In genomic region chr10:45672201-45673073, GRCh38 we compare ENCODE assay signal across 8 cellular contexts. TPM values are rescaled to one million over a fixed set of nuclear protein-coding genes. Genes with fewer than 3 reads are reported as not detected.
DNase-seq lines count a peak whose midpoint lies in the region; ATAC-seq, FAIRE-seq and TF ChIP-seq lines count a peak whose summit lies in the region.

Gene ZFAND4 (minus strand): TSS chr10:45672772. CDS start chr10:45663725, 9,047 bp downstream.

- H3K36me3 ChIP-seq in BLaER1 treated with 17β-estradiol and CSF1 and Interleukin-3, amounts not matched to agents 10 nM and 100 nM: no peaks in the 10 kb centered on the region

- H3K27ac ChIP-seq in BLaER1 treated with 17β-estradiol and CSF1 and Interleukin-3, amounts not matched to agents 10 nM and 100 nM: peak within 1 kb of the TSS; percentile 63 to 86 (median 80)

- intact Hi-C loops in lower leg skin (cut with DNase I; ENCODE audit: low total_unique reads): no loop called here

- peak within 1 kb of the TSS; percentile 61 to 80 (median 70) for H3K4me3 ChIP-seq in BLaER1 treated with 17β-estradiol and CSF1 and Interleukin-3, amounts not matched to agents 10 nM and 100 nM
- H3K4me3 ChIP-seq in lower leg skin (ENCODE audit: low read depth, poor library complexity, severe bottlenecking): peak within 1 kb of the TSS; percentile 66

- 1 to 2% methylated on average over 22 to 42 of the region's 95 CpGs for WGBS in lower leg skin, 2 donors

- no peaks in the 10 kb centered on the region for H4K20me1 ChIP-seq in BLaER1 treated with 17β-estradiol and CSF1 and Interleukin-3, amounts not matched to agents 10 nM and 100 nM

- peak; percentile 96 for ATAC-seq in HG03457 (IDR thresholded peaks at IDR 0.05; ENCODE audit: unreplicated experiment)

- no peak for TF ChIP-seq POLR2A in lower leg skin (IDR thresholded peaks at IDR 0.05)

- peak within 1 kb of the TSS; percentile 76 to 94 (median 84) for H3K4me2 ChIP-seq in BLaER1 treated with 17β-estradiol and CSF1 and Interleukin-3, amounts not matched to agents 10 nM and 100 nM

- no peak for TF ChIP-seq CTCF in lower leg skin (IDR thresholded peaks at IDR 0.05)

- peak; percentile 93 for FAIRE-seq in GM19239 (lab: Jason Lieb, UNC)

- H3K9ac ChIP-seq in BLaER1 treated with 17β-estradiol and CSF1 and Interleukin-3, amounts not matched to agents 10 nM and 100 nM: peak within 1 kb of the TSS; percentile 70 to 86 (median 81)

- peaks cover 0 to 15% (median 6%) of the 10 kb centered on the region in 11 experiments; a peak in 11 of 22 replicates for H3K9me3 ChIP-seq in BLaER1 treated with 17β-estradiol and CSF1 and Interleukin-3, amounts not matched to agents 10 nM and 100 nM (replicated peaks in 1 of 11)

- no peaks in the 10 kb centered on the region for H3K27me3 ChIP-seq in BLaER1 treated with 17β-estradiol and CSF1 and Interleukin-3, amounts not matched to agents 10 nM and 100 nM

- peak; percentile 97 for DNase-seq in GM19239 (ENCODE audit: insufficient read length, low spot score)
- DNase-seq in NCI-H524 treated with DMSO at 0.1 percent for 48 hours (lab: John Stamatoyannopoulos, UW): peak; percentile 47
- peak; percentile 89 to 91 for DNase-seq in activated CD4-positive, alpha-beta T cell treated with anti-CD3 and anti-CD28 coated beads, Interleukin-2, amount 50 U/mL, for 4 hours
- DNase-seq in dermis microvascular lymphatic vessel endothelial cell (ENCODE audit: low read depth in 2 of 2): peak; percentile 90 to 98
- peak; percentile 95 to 99 for DNase-seq in lower leg skin (ENCODE audit: low spot score in 2 of 2)
- peak; percentile 90 to 94 for DNase-seq in stimulated activated CD4-positive, alpha-beta T cell treated with anti-CD3 and anti-CD28 coated beads, Interleukin-4, amount 100 ng/mL, for 48 hours (ENCODE audit: low read depth in 2 of 2)

- H3K4me1 ChIP-seq in BLaER1 treated with 17β-estradiol and CSF1 and Interleukin-3, amounts not matched to agents 10 nM and 100 nM: peaks cover 0 to 8% (median 0%) of the 10 kb centered on the region in 10 experiments; a peak in 3 of 20 replicates

RNA-seq across cellular contexts. Expression of gene ZFAND4, which starts in this region (rescaled TPM):
- 2.1 and 4.0 TPM in 2 replicates for total RNA-seq in dermis microvascular lymphatic vessel endothelial cell
- 10 to 100 TPM; 22.2 to 27.8 (median 23.0) TPM for total RNA-seq in lower leg skin

Comparison
In these comparisons a context has a peak if more than half of its experiments do, and no peak if none do; other contexts are left out.
1. Peak in every context shown above with its lines: DNase-seq, ATAC-seq, H3K4me3 ChIP-seq and H3K27ac ChIP-seq.
2. DNase-seq: peak in every context shown above with its lines; median percentile 97 in GM19239; 97 in lower leg skin; 94 in dermis microvascular lymphatic vessel endothelial cell; 92 in stimulated activated CD4-positive, alpha-beta T cell treated with anti-CD3 and anti-CD28 coated beads, Interleukin-4, amount 100 ng/mL, for 48 hours; 90 in activated CD4-positive, alpha-beta T cell treated with anti-CD3 and anti-CD28 coated beads, Interleukin-2, amount 50 U/mL, for 4 hours; 47 in NCI-H524 treated with DMSO at 0.1 percent for 48 hours.